In the genomic region with DNA sequence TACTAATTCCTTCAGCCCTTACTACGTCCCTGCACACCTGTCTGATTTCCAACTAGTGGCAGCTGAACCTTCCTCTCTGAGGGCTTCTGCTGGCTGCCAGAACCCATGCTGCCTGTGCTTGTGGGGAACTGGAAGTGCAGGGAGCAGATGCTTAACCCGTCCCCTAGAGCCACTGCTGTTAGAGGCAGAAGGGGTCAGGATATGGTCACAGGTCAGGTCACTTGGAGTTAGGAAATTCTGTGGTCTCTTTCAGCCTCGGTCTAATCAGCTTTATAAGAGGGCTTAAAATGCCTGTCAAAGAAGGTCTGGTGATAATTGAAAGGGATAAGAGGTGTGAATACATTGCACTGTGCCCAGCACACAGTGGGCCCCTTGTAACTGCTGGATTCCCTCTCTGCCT, we compare ENCODE assay signal across 20 cellular contexts.
"Had no signal": no experiment of that assay in that cellular context is flagged by ENCODE, and none has a peak within 500 bp of the region (broad histone marks: within the 10 kb centered on the region; RNA-seq: fewer than 3 reads in every experiment).

No MANE protein-coding gene starts in this region.

- DNase-seq: colonic mucosa; dermis blood vessel endothelial cell; effector CD8-positive, alpha-beta T cell; immature natural killer cell; kidney; left cardiac atrium; left ventricle myocardium inferior; lower lobe of right lung; midbrain; naive B cell; nucleus accumbens; ovary; right cardiac atrium; small intestine; stimulated activated CD4-positive, alpha-beta T cell treated with anti-CD3 and anti-CD28 coated beads, Interleukin-12 subunit alpha, Interleukin-12 subunit beta, amount 100 ng/mL, for 4 hours; stimulated activated naive CD4-positive, alpha-beta T cell; stomach; substantia nigra; trophoblast cell had no signal

- H3K9me3 ChIP-seq: colonic mucosa, lower lobe of right lung, ovary, thoracic aorta had no signal

- H3K36me3 ChIP-seq: colonic mucosa, left ventricle myocardium inferior, lower lobe of right lung, ovary, stomach, thoracic aorta had no signal

- H3K27ac ChIP-seq: colonic mucosa, left ventricle myocardium inferior, lower lobe of right lung, ovary, stomach, thoracic aorta had no signal

- H3K4me3 ChIP-seq: colonic mucosa, left ventricle myocardium inferior, lower lobe of right lung, ovary, stomach, thoracic aorta had no signal

- H3K4me1 ChIP-seq: colonic mucosa, left ventricle myocardium inferior, lower lobe of right lung, stomach had no signal

- H3K27me3 ChIP-seq: colonic mucosa, ovary, stomach had no signal
